Comparison of ENCODE assay signal across 22 cellular contexts in the genomic region with DNA sequence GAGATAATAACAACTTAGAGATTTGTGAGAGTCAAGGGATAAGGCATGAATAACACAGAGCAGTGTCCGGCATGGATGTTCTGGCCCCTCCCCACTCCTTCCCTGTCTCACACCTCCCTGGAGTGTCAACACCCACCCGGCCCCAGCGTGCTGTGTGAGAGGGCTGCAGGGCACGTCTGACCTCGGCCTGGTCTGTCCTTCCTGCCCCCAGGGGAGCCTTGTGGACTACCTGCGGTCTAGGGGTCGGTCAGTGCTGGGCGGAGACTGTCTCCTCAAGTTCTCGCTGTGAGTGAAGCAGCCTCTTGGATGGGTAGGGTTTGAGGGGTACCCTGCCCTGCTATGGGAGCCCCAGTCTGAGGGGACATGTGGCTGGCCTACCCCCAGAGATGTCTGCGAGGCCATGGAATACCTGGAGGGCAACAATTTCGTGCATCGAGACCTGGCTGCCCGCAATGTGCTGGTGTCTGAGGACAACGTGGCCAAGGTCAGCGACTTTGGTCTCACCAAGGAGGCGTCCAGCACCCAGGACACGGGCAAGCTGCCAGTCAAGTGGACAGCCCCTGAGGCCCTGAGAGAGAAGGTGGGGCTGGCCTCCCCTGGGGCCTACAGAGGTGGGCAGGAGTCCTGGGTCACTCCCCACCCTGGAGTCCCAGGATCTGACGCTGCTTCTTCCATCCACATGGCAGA. TPM values are rescaled to one million over a fixed set of nuclear protein-coding genes. Genes with fewer than 3 reads are reported as not detected.
"Had no signal": no experiment of that assay in that cellular context is flagged by ENCODE, and none has a peak within 500 bp of the region (broad histone marks: within the 10 kb centered on the region; RNA-seq: fewer than 3 reads in every experiment).

No MANE protein-coding gene starts in this region.

- H3K4me1 Mint-ChIP-seq: brain, nephron had no signal

- ATAC-seq: activated T-cell treated with anti-CD3 and anti-CD28 coated beads, Interleukin-2, amount 50 U/mL, for 72 hours had no signal

- H3K27ac Mint-ChIP-seq: activated T-cell treated with anti-CD3 and anti-CD28 coated beads, Interleukin-2, amount 50 U/mL, for 72 hours; brain; endodermal cell; memory B cell; nephron had no signal

- H3K27ac ChIP-seq: hepatocyte, left ventricle myocardium inferior, thoracic aorta had no signal

- H3K27me3 Mint-ChIP-seq: brain; central memory CD8-positive, alpha-beta T cell; memory B cell had no signal

- H3K4me3 Mint-ChIP-seq: activated T-cell treated with anti-CD3 and anti-CD28 coated beads, Interleukin-2, amount 50 U/mL, for 72 hours; brain; central memory CD8-positive, alpha-beta T cell; endodermal cell; memory B cell; nephron had no signal

- H3K9me3 Mint-ChIP-seq: activated T-cell treated with anti-CD3 and anti-CD28 coated beads, Interleukin-2, amount 50 U/mL, for 72 hours; brain; central memory CD8-positive, alpha-beta T cell; endodermal cell; memory B cell; nephron had no signal

- H3K27me3 ChIP-seq: hepatocyte, spleen, stomach had no signal

- H3K4me3 ChIP-seq: hepatocyte, left ventricle myocardium inferior, spleen, stomach, thoracic aorta had no signal

- DNase-seq: activated CD4-positive, alpha-beta T cell treated with anti-CD3 and anti-CD28 coated beads, Interleukin-2, amount 50 U/mL, for 1 hour; activated gamma-delta T cell treated with Interleukin-2 at 50 U/mL for 16 hours; activated T-cell treated with anti-CD3 and anti-CD28 coated beads, Interleukin-2, amount 50 U/mL, for 72 hours; amniotic stem cell; dermis blood vessel endothelial cell; endodermal cell; left ventricle myocardium inferior; stimulated activated CD4-positive, alpha-beta T cell treated with anti-CD3 and anti-CD28 coated beads, Interleukin-2, amount 100 ng/mL, for 24 hours; stomach had no signal

- H3K9me3 ChIP-seq: left ventricle myocardium inferior, spleen, stomach, thoracic aorta had no signal

RNA-seq across cellular contexts. Expression of a gene that starts 11.2 kb away (rescaled TPM):
- total RNA-seq: dermis blood vessel endothelial cell, endodermal cell, hepatocyte, kidney, mucosa of gallbladder, osteocyte, pulmonary artery endothelial cell, sciatic nerve, thoracic aorta, ureter had no signal
- polyA plus RNA-seq: hepatocyte, stomach had no signal

RNA-seq across cellular contexts. Expression of a gene that starts 25.0 kb away (rescaled TPM):
- total RNA-seq: dermis blood vessel endothelial cell, endodermal cell, hepatocyte, kidney, mucosa of gallbladder, osteocyte, pulmonary artery endothelial cell, sciatic nerve, thoracic aorta, ureter had no signal
- polyA plus RNA-seq: hepatocyte had no signal

RNA-seq across cellular contexts. Expression of a gene that starts 52.8 kb away (rescaled TPM):
- total RNA-seq: activated T-cell treated with anti-CD3 and anti-CD28 coated beads, Interleukin-2, amount 50 U/mL, for 72 hours; dermis blood vessel endothelial cell; endodermal cell; hepatocyte; kidney; left ventricle myocardium inferior; osteocyte; pulmonary artery endothelial cell; sciatic nerve; spleen; stomach; thoracic aorta; ureter had no signal
- polyA plus RNA-seq: spleen, stomach had no signal
